ENCODE assay signal across 18 cellular contexts in the genomic region with DNA sequence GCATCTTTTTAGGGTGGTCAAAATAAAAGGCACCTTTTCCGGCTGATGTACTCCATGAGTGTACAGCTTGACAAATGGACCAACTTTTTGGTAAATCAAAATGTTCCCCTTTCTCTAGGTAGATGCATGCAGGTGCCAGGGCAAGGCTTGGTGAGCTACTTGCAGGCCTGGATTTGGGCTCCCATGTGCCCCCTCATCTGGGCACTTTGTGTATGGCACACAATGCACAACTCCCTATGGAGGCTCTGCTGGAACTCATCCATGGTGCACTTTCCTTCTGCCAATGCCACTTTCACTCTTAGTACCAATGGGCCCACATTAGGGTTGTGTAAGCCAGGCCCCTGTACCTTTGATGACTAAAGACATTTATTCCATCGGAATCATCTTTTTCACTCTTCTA.
DNase-seq lines count a peak whose midpoint lies in the region; ATAC-seq and TF ChIP-seq lines count a peak whose summit lies in the region.
"Had no signal": no experiment of that assay in that cellular context is flagged by ENCODE, and none has a peak within 500 bp of the region (broad histone marks: within the 10 kb centered on the region; RNA-seq: fewer than 3 reads in every experiment).

No MANE protein-coding gene starts in this region.

- TF ChIP-seq RAD21 in HCT116 (IDR thresholded peaks at IDR 0.05; ENCODE audit: low read depth) = peak; percentile 26; the same call in 1 of the 2 replicates

- no peaks in the 10 kb centered on the region for H3K36me3 Mint-ChIP-seq in MCF 10A (ENCODE audit: insufficient read depth, unreplicated experiment)
- no peaks in the 10 kb centered on the region for H3K36me3 Mint-ChIP-seq in neural progenitor cell
- H3K36me3 Mint-ChIP-seq: activated naive CD4-positive, alpha-beta T cell treated with anti-CD3 and anti-CD28 coated beads, Interleukin-2, amount 50 U/mL, for 24 hours; brain; stimulated activated naive B cell treated with anti-CD40 and anti-IgM and Interleukin-4, amounts not matched to agents 10 μg/mL and 1 μg/mL and 100 μg/mL, for 72 hours had no signal

- H3K27me3 Mint-ChIP-seq in MCF 10A (ENCODE audit: insufficient read depth, unreplicated experiment) (peaks cover 14% of the 10 kb centered on the region), neural progenitor cell (ENCODE audit: insufficient read depth, low read depth) (no peaks in the 10 kb centered on the region)
- H3K27me3 Mint-ChIP-seq: brain; stimulated activated naive B cell treated with anti-CD40 and anti-IgM and Interleukin-4, amounts not matched to agents 10 μg/mL and 1 μg/mL and 100 μg/mL, for 72 hours had no signal

- H3K9ac ChIP-seq in mammary epithelial cell (ENCODE audit: insufficient read depth, low read length) = no peak overlapping the region
- no peak overlapping the region for H3K9ac ChIP-seq in HCT116 (ENCODE audit: low read length)
- H3K9ac ChIP-seq in neural progenitor cell = no peak overlapping the region

- H3K27ac ChIP-seq in mammary epithelial cell (ENCODE audit: insufficient read depth, low read depth, low read length) (no peak overlapping the region), HCT116 (ENCODE audit: low read depth, low read length) (no peak overlapping the region), PC-9 (no peak overlapping the region), neural progenitor cell (no peak overlapping the region)
- H3K27ac ChIP-seq: esophagus muscularis mucosa, heart right ventricle had no signal

- POLR2A ChIA-PET in MCF 10A (lab: Yijun Ruan, JAX) (interaction anchor here (0.6 kb wide), 1 partner anchor 453 kb away, joined by 4 read pairs; no protein-coding TSS in a partner anchor), HCT116 (lab: Charles Lee) (no interaction called here), PC-9 (lab: Charles Lee; ENCODE audit: unreplicated experiment) (no interaction called here)

- CTCF ChIA-PET in MCF 10A (lab: Yijun Ruan, JAX) (interaction anchor here (0.7 to 1.7 kb wide), 2 partner anchors 13 to 18 kb away, joined by 3 read pairs; no protein-coding TSS in a partner anchor), mammary epithelial cell (lab: Charles Lee; ENCODE audit: low non-redundant PET) (no interaction called here), HCT116 (lab: Charles Lee) (interaction anchor here (0.5 to 1.2 kb wide), 5 partner anchors 11 to 274 kb away, joined by 3 to 4 read pairs (median 4); no protein-coding TSS in a partner anchor), PC-9 (lab: Charles Lee) (no interaction called here)

- H3K9me3 Mint-ChIP-seq in MCF 10A (ENCODE audit: unreplicated experiment) = no peaks in the 10 kb centered on the region
- H3K9me3 Mint-ChIP-seq in neural progenitor cell = peaks cover 6% of the 10 kb centered on the region
- H3K9me3 Mint-ChIP-seq: activated naive CD4-positive, alpha-beta T cell treated with anti-CD3 and anti-CD28 coated beads, Interleukin-2, amount 50 U/mL, for 24 hours; brain had no signal

- intact Hi-C loops in MCF 10A (cut with micrococcal nuclease) = no loop called here
- intact Hi-C loops in mammary epithelial cell (cut with micrococcal nuclease) = no loop called here
- intact Hi-C loops in HCT116 (cut with micrococcal nuclease) = no loop called here
- intact Hi-C loops in PC-9 (cut with micrococcal nuclease; ENCODE audit: unreplicated experiment) = no loop called here

- no peak overlapping the region for H2AFZ ChIP-seq in mammary epithelial cell (ENCODE audit: low read depth, low read length)
- no peak overlapping the region for H2AFZ ChIP-seq in HCT116 (ENCODE audit: low read depth, low read length, poor library complexity, severe bottlenecking)
- H2AFZ ChIP-seq in PC-9 = no peak overlapping the region
- no peak overlapping the region for H2AFZ ChIP-seq in neural progenitor cell (replicated peaks)

- H3K36me3 ChIP-seq in mammary epithelial cell (ENCODE audit: insufficient read depth, low read length) (no peaks in the 10 kb centered on the region), HCT116 (ENCODE audit: control insufficient read depth in 1 of 2, insufficient read depth in 2 of 2, low read length in 2 of 2) (no peaks in the 10 kb centered on the region), PC-9 (ENCODE audit: low read depth) (no peaks in the 10 kb centered on the region), neural progenitor cell (no peaks in the 10 kb centered on the region)
- H3K36me3 ChIP-seq: esophagus muscularis mucosa, heart right ventricle had no signal

- H3K79me2 ChIP-seq in mammary epithelial cell (ENCODE audit: insufficient read depth, low read length) = no peaks in the 10 kb centered on the region
- no peaks in the 10 kb centered on the region for H3K79me2 ChIP-seq in HCT116 (ENCODE audit: insufficient read depth, low read length)
- H3K79me2 ChIP-seq in PC-9 (ENCODE audit: low read depth) = no peaks in the 10 kb centered on the region
- H3K79me2 ChIP-seq in neural progenitor cell (ENCODE audit: low read depth) = no peaks in the 10 kb centered on the region

- TF ChIP-seq POLR2A in HCT116 (IDR thresholded peaks at IDR 0.05; ENCODE audit: borderline replicate concordance, extremely low read depth, insufficient read depth, insufficient read length) = no peak

- H3K4me1 ChIP-seq in mammary epithelial cell (ENCODE audit: insufficient read depth, low read length) = no peaks in the 10 kb centered on the region
- peaks cover 2 to 11% of the 10 kb centered on the region in 2 experiments; a peak in 2 of 4 replicates for H3K4me1 ChIP-seq in HCT116 (ENCODE audit: control insufficient read depth in 1 of 2, insufficient read depth in 2 of 2, low read length in 2 of 2)
- H3K4me1 ChIP-seq in PC-9 (replicated peaks; ENCODE audit: insufficient read depth) = no peaks in the 10 kb centered on the region
- H3K4me1 ChIP-seq in neural progenitor cell = no peaks in the 10 kb centered on the region
- H3K4me1 ChIP-seq: esophagus muscularis mucosa, heart right ventricle had no signal

- WGBS in mammary epithelial cell (ENCODE audit: low coverage, missing lambda C conversion rate) = 82% methylated on average over 2 of the region's 2 CpGs

- H3K4me2 ChIP-seq in mammary epithelial cell (ENCODE audit: insufficient read depth, low read depth, low read length) = no peak overlapping the region
- H3K4me2 ChIP-seq in HCT116 (ENCODE audit: low read length) = no peak overlapping the region
- no peak overlapping the region for H3K4me2 ChIP-seq in PC-9
- no peak overlapping the region for H3K4me2 ChIP-seq in neural progenitor cell

- H3K4me3 Mint-ChIP-seq in MCF 10A (ENCODE audit: unreplicated experiment) = no peak overlapping the region
- H3K4me3 Mint-ChIP-seq in neural progenitor cell = no peak overlapping the region
- H3K4me3 Mint-ChIP-seq: activated naive CD4-positive, alpha-beta T cell treated with anti-CD3 and anti-CD28 coated beads, Interleukin-2, amount 50 U/mL, for 24 hours; brain; stimulated activated naive B cell treated with anti-CD40 and anti-IgM and Interleukin-4, amounts not matched to agents 10 μg/mL and 1 μg/mL and 100 μg/mL, for 72 hours had no signal

- in situ Hi-C loops in mammary epithelial cell (cut with MboI; ENCODE audit: low sequenced_read_pairs in 2 of 2) = no loop called here

- dilution Hi-C loops in mammary epithelial cell (cut with HindIII; ENCODE audit: low sequenced_read_pairs) = no loop called here

- ATAC-seq in HCT116 (peak; percentile 68), GM21723 (IDR thresholded peaks at IDR 0.05; ENCODE audit: unreplicated experiment) (no peak), HG02588 (IDR thresholded peaks at IDR 0.05; ENCODE audit: unreplicated experiment) (no peak), HG03095 (IDR thresholded peaks at IDR 0.05; ENCODE audit: unreplicated experiment) (no peak)
- ATAC-seq: heart right ventricle; stimulated activated naive B cell treated with anti-CD40 and anti-IgM and Interleukin-4, amounts not matched to agents 10 μg/mL and 1 μg/mL and 100 μg/mL, for 72 hours had no signal

- DNase-seq in MCF 10A (ENCODE audit: unreplicated experiment) (peak; percentile 33), mammary epithelial cell (no peak), HCT116 (ENCODE audit: low read depth, low spot score) (peak; percentile 8), PC-9 (no peak), neural progenitor cell (ENCODE audit: low spot score) (peak; percentile 25)
- DNase-seq: activated CD8-positive, alpha-beta memory T cell treated with anti-CD3 and anti-CD28 coated beads, Interleukin-2, amount 50 U/mL, for 4 hours; dermis blood vessel endothelial cell; heart right ventricle; kidney glomerular epithelial cell; MV-4-11; stimulated activated naive B cell treated with anti-CD40 and anti-IgM and Interleukin-4, amounts not matched to agents 10 μg/mL and 1 μg/mL and 100 μg/mL, for 72 hours; SW 1271 had no signal

- TF ChIP-seq CTCF in MCF 10A (IDR thresholded peaks at IDR 0.05; ENCODE audit: unreplicated experiment) (no peak), mammary epithelial cell (conservative IDR thresholded peaks at IDR 0.05 in 1 of 2, IDR thresholded peaks at IDR 0.05 in 1 of 2; ENCODE audit: extremely low read depth in 1 of 2, insufficient read depth in 1 of 2, low read depth in 1 of 2, low read length in 2 of 2) (no peak), HCT116 (IDR thresholded peaks at IDR 0.05 in 2 of 3, conservative IDR thresholded peaks at IDR 0.05 in 1 of 3; ENCODE audit: borderline replicate concordance in 1 of 3, insufficient read depth in 1 of 3, low read depth in 2 of 3, low read length in 2 of 3) (peak in 2 of 3 experiments; percentile 33 to 43; a peak in 3 of 6 replicates), PC-9 (conservative IDR thresholded peaks at IDR 0.05) (0 out of 2 replicates have a peak, but pooled peaks have one; percentile 17), neural progenitor cell (IDR thresholded peaks at IDR 0.05) (peak; percentile 40)

- no peaks in the 10 kb centered on the region for H3F3A ChIP-seq in PC-9 (ENCODE audit: insufficient read depth, low read depth)
- no peaks in the 10 kb centered on the region for H3F3A ChIP-seq in neural progenitor cell (ENCODE audit: low read depth)

- H3K27me3 ChIP-seq in mammary epithelial cell (ENCODE audit: insufficient read depth, low read length) (no peaks in the 10 kb centered on the region), HCT116 (ENCODE audit: insufficient read depth, low read length) (0 out of 2 replicates have a peak, but pooled peaks cover 6% of the 10 kb centered on the region), PC-9 (ENCODE audit: insufficient read depth, low read depth) (peaks cover 5% of the 10 kb centered on the region; the same call in 1 of the 2 replicates), neural progenitor cell (no peaks in the 10 kb centered on the region)
- H3K27me3 ChIP-seq: esophagus muscularis mucosa, heart right ventricle had no signal

- no peak overlapping the region for H3K4me3 ChIP-seq in mammary epithelial cell (replicated peaks in 1 of 3; ENCODE audit: insufficient read depth in 1 of 3, low read depth in 2 of 3, low read length in 3 of 3)
- H3K4me3 ChIP-seq in HCT116 (replicated peaks in 1 of 2; ENCODE audit: low read depth in 1 of 2, low read length in 2 of 2) = no peak overlapping the region
- no peak overlapping the region for H3K4me3 ChIP-seq in PC-9
- H3K4me3 ChIP-seq in neural progenitor cell = no peak overlapping the region
- H3K4me3 ChIP-seq: esophagus muscularis mucosa, heart right ventricle had no signal

- H3K9me3 ChIP-seq in mammary epithelial cell (replicated peaks; ENCODE audit: insufficient read depth, low read length) (peaks cover 2% of the 10 kb centered on the region), HCT116 (ENCODE audit: control insufficient read depth in 1 of 2, insufficient read depth in 1 of 2, low read depth in 1 of 2, low read length in 2 of 2) (no peaks in the 10 kb centered on the region), PC-9 (ENCODE audit: insufficient read depth, low read depth) (no peaks in the 10 kb centered on the region), neural progenitor cell (ENCODE audit: low read depth) (no peaks in the 10 kb centered on the region)
- H3K9me3 ChIP-seq: esophagus muscularis mucosa, heart right ventricle had no signal

- BruUV-seq in MCF 10A (replicated peaks; lab: Mats Ljungman, UMichigan) = no TSS peak
- no TSS peak for BruUV-seq in mammary epithelial cell (replicated peaks; lab: Mats Ljungman, UMichigan)
- no TSS peak for BruUV-seq in HCT116 (replicated peaks; lab: Mats Ljungman, UMichigan)
- BruUV-seq in PC-9 (replicated peaks; lab: Mats Ljungman, UMichigan) = no TSS peak

- RAD21 ChIA-PET in HCT116 (lab: Charles Lee; ENCODE audit: low non-redundant PET in 1 of 2, low total read pairs in 2 of 2, uncharacterized antibody in 2 of 2, unreplicated experiment in 2 of 2) = no interaction called here

- H3K4me1 Mint-ChIP-seq in MCF 10A (ENCODE audit: insufficient read depth, unreplicated experiment) (no peaks in the 10 kb centered on the region), neural progenitor cell (peaks cover 11% of the 10 kb centered on the region)
- H3K4me1 Mint-ChIP-seq: activated naive CD4-positive, alpha-beta T cell treated with anti-CD3 and anti-CD28 coated beads, Interleukin-2, amount 50 U/mL, for 24 hours; brain; stimulated activated naive B cell treated with anti-CD40 and anti-IgM and Interleukin-4, amounts not matched to agents 10 μg/mL and 1 μg/mL and 100 μg/mL, for 72 hours had no signal

- H3K9me2 ChIP-seq in HCT116 (ENCODE audit: insufficient read depth) (no peaks in the 10 kb centered on the region; the same call in 1 of the 2 replicates), PC-9 (ENCODE audit: insufficient read depth) (no peaks in the 10 kb centered on the region)

- H3K27ac Mint-ChIP-seq in MCF 10A (ENCODE audit: low read depth, unreplicated experiment) (no peak overlapping the region), neural progenitor cell (no peak overlapping the region)
- H3K27ac Mint-ChIP-seq: activated naive CD4-positive, alpha-beta T cell treated with anti-CD3 and anti-CD28 coated beads, Interleukin-2, amount 50 U/mL, for 24 hours; brain; stimulated activated naive B cell treated with anti-CD40 and anti-IgM and Interleukin-4, amounts not matched to agents 10 μg/mL and 1 μg/mL and 100 μg/mL, for 72 hours had no signal

- H4K20me1 ChIP-seq in mammary epithelial cell (ENCODE audit: insufficient read depth, low read length) (no peaks in the 10 kb centered on the region), HCT116 (ENCODE audit: insufficient read depth) (no peaks in the 10 kb centered on the region), PC-9 (ENCODE audit: insufficient read depth) (no peaks in the 10 kb centered on the region), neural progenitor cell (ENCODE audit: low read depth) (no peaks in the 10 kb centered on the region)

Comparison
In these comparisons a context has a peak if more than half of its experiments do, and no peak if none do; other contexts are left out.
1. DNase-seq: peak in MCF 10A (single experiment), HCT116 (single experiment) and neural progenitor cell (single experiment); none in mammary epithelial cell (single experiment) and PC-9 (0 of 2).
2. CTCF ChIA-PET loops: an anchor here in MCF 10A (0.7 to 1.7 kb wide) and HCT116 (0.5 to 1.2 kb wide); none called in mammary epithelial cell and PC-9.
3. CTCF ChIP-seq: peak in HCT116 (2 of 3), PC-9 (single experiment) and neural progenitor cell (single experiment); none in MCF 10A (single experiment) and mammary epithelial cell (0 of 2).